ENCODE assay signal across 24 cellular contexts in the genomic region with DNA sequence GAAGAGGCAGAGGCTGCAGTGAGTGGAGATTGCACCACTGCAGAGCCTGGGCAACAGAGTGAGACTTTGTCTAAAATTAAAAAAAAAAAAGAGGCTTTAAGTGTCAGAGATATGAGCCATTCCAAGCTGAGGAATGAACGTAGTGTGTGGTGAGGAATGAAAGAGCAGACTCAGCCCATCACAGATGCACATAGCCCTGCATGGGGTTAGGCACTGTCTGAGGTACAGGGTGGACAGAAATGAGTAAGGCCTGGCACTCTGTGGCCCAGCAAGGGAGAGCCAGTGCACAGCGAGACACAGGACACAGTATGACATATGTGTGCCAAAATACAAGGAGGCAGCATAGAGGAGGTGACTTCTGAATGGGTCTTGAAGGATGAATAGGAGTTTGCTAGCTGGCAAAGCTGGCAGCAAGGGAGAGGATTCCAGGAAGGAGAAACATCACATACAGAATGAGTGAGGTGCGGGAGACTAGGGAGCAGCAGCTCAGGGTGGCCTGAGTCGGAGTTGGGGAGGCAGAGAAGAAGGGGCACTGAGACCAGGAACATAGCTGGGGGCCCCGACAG.
"Had no signal": no experiment of that assay in that cellular context is flagged by ENCODE, and none has a peak within 500 bp of the region (broad histone marks: within the 10 kb centered on the region; RNA-seq: fewer than 3 reads in every experiment).

No MANE protein-coding gene starts in this region.

- DNase-seq: activated CD4-positive, alpha-beta memory T cell treated with anti-CD3 and anti-CD28 coated beads, Interleukin-2, amount 10 ng/mL, durations not matched to agents 7 days and 5 days; activated CD4-positive, alpha-beta T cell treated with anti-CD3 and anti-CD28 coated beads for 4 hours; activated CD4-positive, CD25-positive, alpha-beta regulatory T cell; activated effector memory CD4-positive, alpha-beta T cell treated with Interleukin-2 at 50 U/mL for 16 hours; activated naive CD4-positive, alpha-beta T cell treated with anti-CD3 and anti-CD28 coated beads for 36 hours; activated naive CD8-positive, alpha-beta T cell treated with anti-CD3 and anti-CD28 coated beads, Interleukin-2, amount 10 ng/mL, durations not matched to agents 7 days and 5 days; activated T-cell treated with anti-CD3 and anti-CD28 coated beads, Interleukin-2, amount 50 U/mL, for 72 hours; amniotic stem cell; endodermal cell; esophagus squamous epithelium; gastrocnemius medialis; hypothalamus; naive B cell; stimulated activated CD4-positive, alpha-beta T cell treated with anti-CD3 and anti-CD28 coated beads, Interleukin-2, amount 100 ng/mL, for 24 hours; stimulated activated naive CD4-positive, alpha-beta T cell; T1000 had no signal

- H3K4me3 Mint-ChIP-seq: activated CD4-positive, alpha-beta memory T cell treated with anti-CD3 and anti-CD28 coated beads, Interleukin-2, amount 10 ng/mL, durations not matched to agents 7 days and 5 days; activated naive CD4-positive, alpha-beta T cell treated with anti-CD3 and anti-CD28 coated beads for 36 hours; activated naive CD8-positive, alpha-beta T cell treated with anti-CD3 and anti-CD28 coated beads, Interleukin-2, amount 10 ng/mL, durations not matched to agents 7 days and 5 days; activated T-cell treated with anti-CD3 and anti-CD28 coated beads, Interleukin-2, amount 50 U/mL, for 72 hours; endodermal cell; neural crest cell; T-helper 1 cell treated with Interleukin-12 subunit alpha and Interleukin-12 subunit beta and Interleukin-4 antibody, amounts not matched to agents 30 μg/mL and 1 μg/mL, for 36 hours; type B pancreatic cell had no signal

- ATAC-seq: activated T-cell treated with anti-CD3 and anti-CD28 coated beads, Interleukin-2, amount 50 U/mL, for 72 hours; gastrocnemius medialis had no signal

- H3K27ac Mint-ChIP-seq: activated CD4-positive, alpha-beta memory T cell treated with anti-CD3 and anti-CD28 coated beads, Interleukin-2, amount 10 ng/mL, durations not matched to agents 7 days and 5 days; activated naive CD4-positive, alpha-beta T cell treated with anti-CD3 and anti-CD28 coated beads for 36 hours; activated naive CD8-positive, alpha-beta T cell treated with anti-CD3 and anti-CD28 coated beads, Interleukin-2, amount 10 ng/mL, durations not matched to agents 7 days and 5 days; activated T-cell treated with anti-CD3 and anti-CD28 coated beads, Interleukin-2, amount 50 U/mL, for 72 hours; endodermal cell; progenitor cell of endocrine pancreas; T-helper 1 cell treated with Interleukin-12 subunit alpha and Interleukin-12 subunit beta and Interleukin-4 antibody, amounts not matched to agents 30 μg/mL and 1 μg/mL, for 36 hours; type B pancreatic cell had no signal

- H3K4me3 ChIP-seq: coronary artery, esophagus squamous epithelium, gastrocnemius medialis, lung, skin epidermis, thoracic aorta had no signal

- H3K9me3 ChIP-seq: esophagus squamous epithelium, gastrocnemius medialis, thoracic aorta had no signal

- H3K9me3 Mint-ChIP-seq: activated CD4-positive, alpha-beta memory T cell treated with anti-CD3 and anti-CD28 coated beads, Interleukin-2, amount 10 ng/mL, durations not matched to agents 7 days and 5 days; activated naive CD4-positive, alpha-beta T cell treated with anti-CD3 and anti-CD28 coated beads for 36 hours; activated naive CD8-positive, alpha-beta T cell treated with anti-CD3 and anti-CD28 coated beads, Interleukin-2, amount 10 ng/mL, durations not matched to agents 7 days and 5 days; activated T-cell treated with anti-CD3 and anti-CD28 coated beads, Interleukin-2, amount 50 U/mL, for 72 hours; endodermal cell; neural crest cell; T-helper 1 cell treated with Interleukin-12 subunit alpha and Interleukin-12 subunit beta and Interleukin-4 antibody, amounts not matched to agents 30 μg/mL and 1 μg/mL, for 36 hours; type B pancreatic cell had no signal

- H3K4me1 ChIP-seq: esophagus squamous epithelium, gastrocnemius medialis had no signal

- H3K4me1 Mint-ChIP-seq: activated CD4-positive, alpha-beta memory T cell treated with anti-CD3 and anti-CD28 coated beads, Interleukin-2, amount 10 ng/mL, durations not matched to agents 7 days and 5 days; activated naive CD8-positive, alpha-beta T cell treated with anti-CD3 and anti-CD28 coated beads, Interleukin-2, amount 10 ng/mL, durations not matched to agents 7 days and 5 days; endodermal cell had no signal

- H3K36me3 Mint-ChIP-seq: activated naive CD8-positive, alpha-beta T cell treated with anti-CD3 and anti-CD28 coated beads, Interleukin-2, amount 10 ng/mL, durations not matched to agents 7 days and 5 days; naive B cell; type B pancreatic cell had no signal

- H3K36me3 ChIP-seq: esophagus squamous epithelium, gastrocnemius medialis, thoracic aorta had no signal

- H3K27ac ChIP-seq: coronary artery, esophagus squamous epithelium, gastrocnemius medialis, skin epidermis, thoracic aorta had no signal

- H3K27me3 ChIP-seq: gastrocnemius medialis had no signal

- H3K27me3 Mint-ChIP-seq: activated CD4-positive, alpha-beta memory T cell treated with anti-CD3 and anti-CD28 coated beads, Interleukin-2, amount 10 ng/mL, durations not matched to agents 7 days and 5 days; activated naive CD8-positive, alpha-beta T cell treated with anti-CD3 and anti-CD28 coated beads, Interleukin-2, amount 10 ng/mL, durations not matched to agents 7 days and 5 days had no signal
